ENCODE assay signal across 10 cellular contexts in genomic region chr17:63275318-63275967, GRCh38.
DNase-seq lines count a peak whose midpoint lies in the region; ATAC-seq, FAIRE-seq and TF ChIP-seq lines count a peak whose summit lies in the region.
"Had no signal": no experiment of that assay in that cellular context is flagged by ENCODE, and none has a peak within 500 bp of the region (broad histone marks: within the 10 kb centered on the region; RNA-seq: fewer than 3 reads in every experiment).

No MANE protein-coding gene starts in this region.

- DNase-seq in AG10803 (ENCODE audit: low read depth) (peak; percentile 93), body of pancreas (peak in 1 of 4 donors; percentile 20), mesenchymal stem cell (peak; percentile 94), NCI-H1930 (lab: John Stamatoyannopoulos, UW) (no peak), GM12891 (ENCODE audit: insufficient read length, low spot score) (no peak), prostate gland (ENCODE audit: low spot score) (no peak)
- DNase-seq in activated effector memory CD4-positive, alpha-beta T cell treated with Interleukin-2 at 50 U/mL for 16 hours, result no peak
- DNase-seq: NCI-H1436, spleen had no signal

- H2BK5ac ChIP-seq in mesenchymal stem cell (ENCODE audit: low read depth, low read length, poor library complexity, severe bottlenecking), result no peak overlapping the region

- no peak overlapping the region for H2BK12ac ChIP-seq in mesenchymal stem cell (ENCODE audit: low read length in 2 of 2)

- H3K9me3 ChIP-seq in body of pancreas, result no peaks in the 10 kb centered on the region
- H3K9me3 ChIP-seq in mesenchymal stem cell (ENCODE audit: control insufficient read depth, low read length), result peaks cover 4% of the 10 kb centered on the region
- H3K9me3 ChIP-seq in prostate gland, result no peaks in the 10 kb centered on the region
- H3K9me3 ChIP-seq: spleen had no signal

- H3K23ac ChIP-seq in mesenchymal stem cell (ENCODE audit: low read length in 2 of 2), result no peak overlapping the region

- WGBS in body of pancreas, 2 donors, result 42 to 45% methylated on average over 1 of the region's 1 CpG
- WGBS in mesenchymal stem cell, result 0% methylated on average over 1 of the region's 1 CpG
- 17% methylated on average over 1 of the region's 1 CpG for WGBS in prostate gland

- H3K4ac ChIP-seq in mesenchymal stem cell (ENCODE audit: low read depth in 1 of 2, low read length in 2 of 2), result no peak overlapping the region

- H3K27ac ChIP-seq in body of pancreas, result peak overlapping the region in 1 of 4 donors; percentile 18
- H3K27ac ChIP-seq in mesenchymal stem cell (ENCODE audit: low read length, poor library complexity, severe bottlenecking), result peak overlapping the region; percentile 49
- H3K27ac ChIP-seq in prostate gland, result no peak overlapping the region
- H3K27ac ChIP-seq: spleen had no signal

- FAIRE-seq in GM12891 (lab: Jason Lieb, UNC), result no peak

- H3K18ac ChIP-seq in mesenchymal stem cell (ENCODE audit: low read depth in 1 of 2, low read length in 2 of 2), result no peak overlapping the region

- TF ChIP-seq RAD21 in Ishikawa (IDR thresholded peaks at IDR 0.05; ENCODE audit: low read depth), result no peak

- H2BK120ac ChIP-seq in mesenchymal stem cell (ENCODE audit: low read depth, low read length), result no peak overlapping the region

- H3K27me3 ChIP-seq in body of pancreas, result no peaks in the 10 kb centered on the region
- H3K27me3 ChIP-seq in mesenchymal stem cell (ENCODE audit: control insufficient read depth in 1 of 2, insufficient read depth in 1 of 2, low read length in 2 of 2), result no peaks in the 10 kb centered on the region
- no peaks in the 10 kb centered on the region for H3K27me3 ChIP-seq in prostate gland (replicated peaks; ENCODE audit: insufficient read depth)
- H3K27me3 ChIP-seq: spleen had no signal

- no peak overlapping the region for H4K91ac ChIP-seq in mesenchymal stem cell (ENCODE audit: low read length)

- no peaks in the 10 kb centered on the region for H3K36me3 ChIP-seq in body of pancreas (replicated peaks in 1 of 2; ENCODE audit: insufficient read depth in 1 of 2, low read depth in 2 of 2)
- H3K36me3 ChIP-seq in mesenchymal stem cell (ENCODE audit: control insufficient read depth in 1 of 2, insufficient read depth in 2 of 2, low read depth in 1 of 2, low read length in 2 of 2), result no peaks in the 10 kb centered on the region
- H3K36me3 ChIP-seq in prostate gland, result no peaks in the 10 kb centered on the region

- H3K9ac ChIP-seq in mesenchymal stem cell (ENCODE audit: low read length), result peak overlapping the region; percentile 86

- ATAC-seq in body of pancreas, result peak; percentile 47

- no peak overlapping the region for H4K8ac ChIP-seq in mesenchymal stem cell (ENCODE audit: low read length)

- peak; percentile 24; the same call in 1 of the 2 replicates for TF ChIP-seq EP300 in Ishikawa (IDR thresholded peaks at IDR 0.05; ENCODE audit: borderline replicate concordance)

- H3K14ac ChIP-seq in mesenchymal stem cell (ENCODE audit: low read length in 2 of 2), result no peak overlapping the region

- H3K4me2 ChIP-seq in mesenchymal stem cell (ENCODE audit: low read length, poor library complexity, severe bottlenecking), result no peak overlapping the region

- no peak overlapping the region for H2AFZ ChIP-seq in mesenchymal stem cell (ENCODE audit: low read depth, low read length)

- no peak overlapping the region for H3K4me3 ChIP-seq in AG10803 (ENCODE audit: low read length)
- H3K4me3 ChIP-seq in body of pancreas, result no peak overlapping the region
- no peak overlapping the region for H3K4me3 ChIP-seq in mesenchymal stem cell (ENCODE audit: insufficient read depth in 1 of 2, low read depth in 1 of 2, low read length in 2 of 2)
- H3K4me3 ChIP-seq in prostate gland, result no peak overlapping the region
- H3K4me3 ChIP-seq: spleen had no signal

- intact Hi-C loops in body of pancreas (cut with DNase I) (no loop called here), prostate gland (cut with DNase I) (no loop called here)

- peaks cover 5% of the 10 kb centered on the region for H3K4me1 ChIP-seq in body of pancreas
- peaks cover 5% of the 10 kb centered on the region for H3K4me1 ChIP-seq in mesenchymal stem cell (ENCODE audit: control insufficient read depth, insufficient read depth, low read depth, low read length)
- no peaks in the 10 kb centered on the region for H3K4me1 ChIP-seq in prostate gland (replicated peaks)

- H3K79me1 ChIP-seq in mesenchymal stem cell (replicated peaks; ENCODE audit: low read length, poor library complexity, severe bottlenecking), result peaks cover 12% of the 10 kb centered on the region

- no peak overlapping the region for H2AK5ac ChIP-seq in mesenchymal stem cell (ENCODE audit: low read length, severe bottlenecking)

- no peak for TF ChIP-seq POLR2A in body of pancreas (IDR thresholded peaks at IDR 0.05)
- no peak for TF ChIP-seq POLR2A in GM12891 (IDR thresholded peaks at IDR 0.05; ENCODE audit: low read depth, low read length)
- no peak for TF ChIP-seq POLR2A in prostate gland (IDR thresholded peaks at IDR 0.05)

- TF ChIP-seq CTCF in AG10803 (conservative IDR thresholded peaks at IDR 0.05; ENCODE audit: low read length), result no peak
- TF ChIP-seq CTCF in body of pancreas (IDR thresholded peaks at IDR 0.05), result no peak
- no peak for TF ChIP-seq CTCF in prostate gland (IDR thresholded peaks at IDR 0.05)

- no peak overlapping the region for H2BK15ac ChIP-seq in mesenchymal stem cell (ENCODE audit: low read depth, poor library complexity, severe bottlenecking)

TF ChIP-seq in Ishikawa, 13 proteins besides CTCF, POLR2A, EP300 and RAD21:
- TF ChIP-seq REST (IDR thresholded peaks at IDR 0.05; ENCODE audit: low read depth) (no peak), NFIC (IDR thresholded peaks at IDR 0.05) (no peak), TEAD4 (IDR thresholded peaks at IDR 0.05) (peak; percentile 20; the same call in 1 of the 2 replicates)

TF ChIP-seq in GM12891, 5 proteins besides CTCF, POLR2A, EP300 and RAD21:
- TF ChIP-seq PAX5 (IDR thresholded peaks at IDR 0.05; ENCODE audit: insufficient read depth, low read length, severe bottlenecking) (no peak), SPI1 (IDR thresholded peaks at IDR 0.05; ENCODE audit: low read depth, low read length) (no peak), TAF1 (IDR thresholded peaks at IDR 0.05; ENCODE audit: low read depth, low read length) (no peak), POLR2AphosphoS5 (IDR thresholded peaks at IDR 0.05; ENCODE audit: low read depth, low read length) (no peak), POU2F2 (IDR thresholded peaks at IDR 0.05; ENCODE audit: low read depth, low read length) (no peak)
TF ChIP-seq in GM12891: peak in this region for 0.

Comparison
In these comparisons a context has a peak if more than half of its experiments do, and no peak if none do; other contexts are left out.
1. DNase-seq: peak in AG10803 (single experiment) and mesenchymal stem cell (single experiment); none in NCI-H1930 (0 of 2), activated effector memory CD4-positive, alpha-beta T cell treated with Interleukin-2 at 50 U/mL for 16 hours (single experiment), GM12891 (single experiment) and prostate gland (single experiment).